Comparison of ENCODE assay signal across 38 cellular contexts in genomic region chr3:66172394-66172793, GRCh38.
"Had no signal": no experiment of that assay in that cellular context is flagged by ENCODE, and none has a peak within 500 bp of the region (broad histone marks: within the 10 kb centered on the region; RNA-seq: fewer than 3 reads in every experiment).

No MANE protein-coding gene starts in this region.

- ATAC-seq: activated CD4-positive, alpha-beta T cell treated with anti-CD3 and anti-CD28 coated beads for 36 hours; activated CD4-positive, CD25-positive, alpha-beta regulatory T cell treated with anti-CD3 and anti-CD28 coated beads, Interleukin-2, amount 50 U/mL, for 24 hours; activated CD8-positive, alpha-beta memory T cell treated with anti-CD3 and anti-CD28 coated beads, Interleukin-2, amount 10 ng/mL, durations not matched to agents 7 days and 5 days; activated CD8-positive, alpha-beta T cell treated with anti-CD3 and anti-CD28 coated beads, Interleukin-2, amount 10 ng/mL, durations not matched to agents 7 days and 5 days; activated naive CD8-positive, alpha-beta T cell treated with anti-CD3 and anti-CD28 coated beads, Interleukin-2, amount 50 U/mL, for 24 hours had no signal

- H3K4me1 Mint-ChIP-seq: activated CD4-positive, alpha-beta memory T cell treated with anti-CD3 and anti-CD28 coated beads, Interleukin-2, amount 10 ng/mL, durations not matched to agents 7 days and 5 days; activated CD4-positive, alpha-beta T cell treated with anti-CD3 and anti-CD28 coated beads for 36 hours; activated CD4-positive, alpha-beta T cell treated with anti-CD3 and anti-CD28 coated beads, Interleukin-2, amount 10 ng/mL, durations not matched to agents 7 days and 5 days; activated CD8-positive, alpha-beta memory T cell treated with anti-CD3 and anti-CD28 coated beads, Interleukin-2, amount 10 ng/mL, durations not matched to agents 7 days and 5 days; activated naive CD4-positive, alpha-beta T cell treated with anti-CD3 and anti-CD28 coated beads, Interleukin-2, amount 10 ng/mL, durations not matched to agents 7 days and 5 days; activated naive CD4-positive, alpha-beta T cell treated with anti-CD3 and anti-CD28 coated beads, Interleukin-2, amount 50 U/mL, for 24 hours; activated naive CD8-positive, alpha-beta T cell treated with anti-CD3 and anti-CD28 coated beads, Interleukin-2, amount 10 ng/mL, durations not matched to agents 7 days and 5 days; activated naive CD8-positive, alpha-beta T cell treated with anti-CD3 and anti-CD28 coated beads, Interleukin-2, amount 50 U/mL, for 24 hours; brain; central memory CD8-positive, alpha-beta T cell had no signal

- DNase-seq: activated CD4-positive, alpha-beta memory T cell treated with anti-CD3 and anti-CD28 coated beads, Interleukin-2, amount 10 ng/mL, durations not matched to agents 7 days and 5 days; activated CD4-positive, alpha-beta T cell treated with anti-CD3 and anti-CD28 coated beads for 1 hour; activated CD4-positive, alpha-beta T cell treated with anti-CD3 and anti-CD28 coated beads for 36 hours; activated CD4-positive, alpha-beta T cell treated with anti-CD3 and anti-CD28 coated beads for 48 hours; activated CD4-positive, alpha-beta T cell treated with anti-CD3 and anti-CD28 coated beads, Interleukin-2, amount 10 ng/mL, durations not matched to agents 7 days and 5 days; activated CD4-positive, alpha-beta T cell treated with anti-CD3 and anti-CD28 coated beads, Interleukin-2, amount 50 U/mL, for 48 hours; activated CD4-positive, CD25-positive, alpha-beta regulatory T cell; activated CD8-positive, alpha-beta memory T cell treated with anti-CD3 and anti-CD28 coated beads for 24 hours; activated CD8-positive, alpha-beta memory T cell treated with anti-CD3 and anti-CD28 coated beads, Interleukin-2, amount 10 ng/mL, durations not matched to agents 7 days and 5 days; activated CD8-positive, alpha-beta memory T cell treated with anti-CD3 and anti-CD28 coated beads, Interleukin-2, amount 50 U/mL, for 48 hours; activated CD8-positive, alpha-beta T cell treated with anti-CD3 and anti-CD28 coated beads, Interleukin-2, amount 10 ng/mL, durations not matched to agents 7 days and 5 days; activated effector memory CD4-positive, alpha-beta T cell treated with Interleukin-2 at 50 U/mL for 16 hours; activated gamma-delta T cell; activated naive CD4-positive, alpha-beta T cell treated with anti-CD3 and anti-CD28 coated beads, Interleukin-2, amount 10 ng/mL, durations not matched to agents 7 days and 5 days; activated naive CD4-positive, alpha-beta T cell treated with Interleukin-2 at 50 U/mL for 16 hours; activated naive CD8-positive, alpha-beta T cell treated with anti-CD3 and anti-CD28 coated beads, Interleukin-2, amount 10 ng/mL, durations not matched to agents 7 days and 5 days; activated naive CD8-positive, alpha-beta T cell treated with anti-CD3 and anti-CD28 coated beads, Interleukin-2, amount 50 U/mL, for 24 hours; activated T-cell treated with anti-CD3 and anti-CD28 coated beads, Interleukin-2, amount 50 U/mL, for 24 hours; activated T-cell treated with anti-CD3 and anti-CD28 coated beads, Interleukin-2, amount 50 U/mL, for 48 hours; anterior cingulate cortex; caudate nucleus; cerebellar nuclear complex; T-helper 1 cell; T-helper 2 cell; T-helper 9 cell had no signal

- H3K27me3 Mint-ChIP-seq: activated CD4-positive, alpha-beta memory T cell treated with anti-CD3 and anti-CD28 coated beads, Interleukin-2, amount 10 ng/mL, durations not matched to agents 7 days and 5 days; activated CD4-positive, alpha-beta T cell treated with anti-CD3 and anti-CD28 coated beads, Interleukin-2, amount 10 ng/mL, durations not matched to agents 7 days and 5 days; activated CD8-positive, alpha-beta memory T cell treated with anti-CD3 and anti-CD28 coated beads, Interleukin-2, amount 10 ng/mL, durations not matched to agents 7 days and 5 days; activated naive CD4-positive, alpha-beta T cell treated with anti-CD3 and anti-CD28 coated beads, Interleukin-2, amount 10 ng/mL, durations not matched to agents 7 days and 5 days; activated naive CD8-positive, alpha-beta T cell treated with anti-CD3 and anti-CD28 coated beads, Interleukin-2, amount 10 ng/mL, durations not matched to agents 7 days and 5 days had no signal

- H3K9me3 ChIP-seq: ascending aorta had no signal

- H3K4me1 ChIP-seq: ascending aorta had no signal

- H3K36me3 Mint-ChIP-seq: activated CD8-positive, alpha-beta memory T cell treated with anti-CD3 and anti-CD28 coated beads, Interleukin-2, amount 10 ng/mL, durations not matched to agents 7 days and 5 days; activated naive CD4-positive, alpha-beta T cell treated with anti-CD3 and anti-CD28 coated beads, Interleukin-2, amount 10 ng/mL, durations not matched to agents 7 days and 5 days; activated naive CD4-positive, alpha-beta T cell treated with anti-CD3 and anti-CD28 coated beads, Interleukin-2, amount 50 U/mL, for 24 hours; activated naive CD8-positive, alpha-beta T cell; activated naive CD8-positive, alpha-beta T cell treated with anti-CD3 and anti-CD28 coated beads, Interleukin-2, amount 10 ng/mL, durations not matched to agents 7 days and 5 days; brain had no signal

- FAIRE-seq: bronchial epithelial cell, TTC549 had no signal

- H3K27me3 ChIP-seq: ascending aorta, cardiac muscle cell had no signal

- H3K27ac Mint-ChIP-seq: activated CD4-positive, alpha-beta memory T cell treated with anti-CD3 and anti-CD28 coated beads, Interleukin-2, amount 10 ng/mL, durations not matched to agents 7 days and 5 days; activated CD4-positive, alpha-beta T cell treated with anti-CD3 and anti-CD28 coated beads for 36 hours; activated CD4-positive, alpha-beta T cell treated with anti-CD3 and anti-CD28 coated beads, Interleukin-2, amount 10 ng/mL, durations not matched to agents 7 days and 5 days; activated CD8-positive, alpha-beta memory T cell treated with anti-CD3 and anti-CD28 coated beads, Interleukin-2, amount 10 ng/mL, durations not matched to agents 7 days and 5 days; activated CD8-positive, alpha-beta T cell treated with anti-CD3 and anti-CD28 coated beads, Interleukin-2, amount 10 ng/mL, durations not matched to agents 7 days and 5 days; activated naive CD4-positive, alpha-beta T cell treated with anti-CD3 and anti-CD28 coated beads, Interleukin-2, amount 10 ng/mL, durations not matched to agents 7 days and 5 days; activated naive CD4-positive, alpha-beta T cell treated with anti-CD3 and anti-CD28 coated beads, Interleukin-2, amount 50 U/mL, for 24 hours; activated naive CD8-positive, alpha-beta T cell; activated naive CD8-positive, alpha-beta T cell treated with anti-CD3 and anti-CD28 coated beads, Interleukin-2, amount 10 ng/mL, durations not matched to agents 7 days and 5 days; activated naive CD8-positive, alpha-beta T cell treated with anti-CD3 and anti-CD28 coated beads, Interleukin-2, amount 50 U/mL, for 24 hours; activated T-cell treated with anti-CD3 and anti-CD28 coated beads, Interleukin-2, amount 50 U/mL, for 24 hours; activated T-helper 2 cell treated with anti-CD3 and anti-CD28 coated beads, Interferon-gamma antibody, Interleukin-2, Interleukin-4, amounts not matched to agents 10 μg/mL and 5 μg/mL and 100 μg/mL, durations not matched to agents 14 hours and 24 hours and 36 hours; brain; T-helper 1 cell treated with Interleukin-12 subunit alpha and Interleukin-12 subunit beta and Interleukin-4 antibody, amounts not matched to agents 30 μg/mL and 1 μg/mL, for 36 hours; T-helper 2 cell treated with Interferon-gamma antibody and Interleukin-4, amounts not matched to agents 5 μg/mL and 100 μg/mL, for 36 hours had no signal

- H3K27ac ChIP-seq: ascending aorta, cardiac muscle cell, VCaP had no signal

- H3K4me3 Mint-ChIP-seq: activated CD4-positive, alpha-beta memory T cell treated with anti-CD3 and anti-CD28 coated beads, Interleukin-2, amount 10 ng/mL, durations not matched to agents 7 days and 5 days; activated CD4-positive, alpha-beta T cell treated with anti-CD3 and anti-CD28 coated beads for 36 hours; activated CD4-positive, alpha-beta T cell treated with anti-CD3 and anti-CD28 coated beads, Interleukin-2, amount 10 ng/mL, durations not matched to agents 7 days and 5 days; activated CD8-positive, alpha-beta memory T cell treated with anti-CD3 and anti-CD28 coated beads, Interleukin-2, amount 10 ng/mL, durations not matched to agents 7 days and 5 days; activated CD8-positive, alpha-beta T cell treated with anti-CD3 and anti-CD28 coated beads, Interleukin-2, amount 10 ng/mL, durations not matched to agents 7 days and 5 days; activated naive CD4-positive, alpha-beta T cell treated with anti-CD3 and anti-CD28 coated beads, Interleukin-2, amount 10 ng/mL, durations not matched to agents 7 days and 5 days; activated naive CD4-positive, alpha-beta T cell treated with anti-CD3 and anti-CD28 coated beads, Interleukin-2, amount 50 U/mL, for 24 hours; activated naive CD8-positive, alpha-beta T cell; activated naive CD8-positive, alpha-beta T cell treated with anti-CD3 and anti-CD28 coated beads, Interleukin-2, amount 10 ng/mL, durations not matched to agents 7 days and 5 days; activated naive CD8-positive, alpha-beta T cell treated with anti-CD3 and anti-CD28 coated beads, Interleukin-2, amount 50 U/mL, for 24 hours; activated T-cell treated with anti-CD3 and anti-CD28 coated beads, Interleukin-2, amount 50 U/mL, for 24 hours; brain; central memory CD8-positive, alpha-beta T cell; T-helper 1 cell treated with Interleukin-12 subunit alpha and Interleukin-12 subunit beta and Interleukin-4 antibody, amounts not matched to agents 30 μg/mL and 1 μg/mL, for 36 hours; T-helper 2 cell treated with Interferon-gamma antibody and Interleukin-4, amounts not matched to agents 5 μg/mL and 100 μg/mL, for 36 hours had no signal

- H3K9me3 Mint-ChIP-seq: activated CD4-positive, alpha-beta memory T cell treated with anti-CD3 and anti-CD28 coated beads, Interleukin-2, amount 10 ng/mL, durations not matched to agents 7 days and 5 days; activated CD4-positive, alpha-beta T cell treated with anti-CD3 and anti-CD28 coated beads, Interleukin-2, amount 10 ng/mL, durations not matched to agents 7 days and 5 days; activated naive CD4-positive, alpha-beta T cell treated with anti-CD3 and anti-CD28 coated beads, Interleukin-2, amount 10 ng/mL, durations not matched to agents 7 days and 5 days; activated naive CD4-positive, alpha-beta T cell treated with anti-CD3 and anti-CD28 coated beads, Interleukin-2, amount 50 U/mL, for 24 hours; activated naive CD8-positive, alpha-beta T cell treated with anti-CD3 and anti-CD28 coated beads, Interleukin-2, amount 10 ng/mL, durations not matched to agents 7 days and 5 days; activated naive CD8-positive, alpha-beta T cell treated with anti-CD3 and anti-CD28 coated beads, Interleukin-2, amount 50 U/mL, for 24 hours; activated T-cell treated with anti-CD3 and anti-CD28 coated beads, Interleukin-2, amount 50 U/mL, for 24 hours; activated T-helper 2 cell treated with anti-CD3 and anti-CD28 coated beads, Interferon-gamma antibody, Interleukin-2, Interleukin-4, amounts not matched to agents 10 μg/mL and 5 μg/mL and 100 μg/mL, durations not matched to agents 14 hours and 24 hours and 36 hours; brain; central memory CD8-positive, alpha-beta T cell; T-helper 1 cell treated with Interleukin-12 subunit alpha and Interleukin-12 subunit beta and Interleukin-4 antibody, amounts not matched to agents 30 μg/mL and 1 μg/mL, for 36 hours; T-helper 2 cell treated with Interferon-gamma antibody and Interleukin-4, amounts not matched to agents 5 μg/mL and 100 μg/mL, for 36 hours had no signal

- H3K36me3 ChIP-seq: ascending aorta, cardiac muscle cell had no signal

- H3K4me3 ChIP-seq: ascending aorta, cardiac muscle cell had no signal
